Comparison of ENCODE assay signal across 8 cellular contexts in genomic region chr3:171772427-171773056, GRCh38. TPM values are rescaled to one million over a fixed set of nuclear protein-coding genes. Genes with fewer than 3 reads are reported as not detected.
DNase-seq lines count a peak whose midpoint lies in the region; ATAC-seq, FAIRE-seq and TF ChIP-seq lines count a peak whose summit lies in the region.

No MANE protein-coding gene starts in this region.

- H3K4me1 ChIP-seq in CD4-positive, alpha-beta memory T cell (ENCODE audit: insufficient read depth, low read length): no peaks in the 10 kb centered on the region
- no peaks in the 10 kb centered on the region for H3K4me1 ChIP-seq in H9 (ENCODE audit: insufficient read depth, low read length)
- H3K4me1 ChIP-seq in H1 (replicated peaks in 1 of 4; ENCODE audit: control insufficient read depth in 3 of 4, insufficient read depth in 4 of 4, low read length in 3 of 4): peaks cover 2 to 8% (median 7%) of the 10 kb centered on the region in 4 experiments; a peak in 5 of 7 replicates
- peaks cover 13 to 25% of the 10 kb centered on the region in 2 donors for H3K4me1 ChIP-seq in thoracic aorta (ENCODE audit: control insufficient read depth in 1 of 2, low read depth in 2 of 2)

- DNase-seq in CD4-positive, alpha-beta memory T cell: peak; percentile 32 to 39 (median 36)
- DNase-seq in H9: peak; percentile 52
- DNase-seq in NCI-H2227 (lab: John Stamatoyannopoulos, UW; ENCODE audit: unreplicated experiment): peak; percentile 72
- peak; percentile 71 for DNase-seq in activated CD4-positive, alpha-beta T cell treated with anti-CD3 and anti-CD28 coated beads for 36 hours
- DNase-seq in H1 (ENCODE audit: low read depth in 1 of 2, low spot score in 2 of 2): no peak
- DNase-seq in mucosa of gallbladder (ENCODE audit: low spot score): peak; percentile 72
- DNase-seq in thoracic aorta (ENCODE audit: low spot score): no peak

- H3K14ac ChIP-seq in H9 (ENCODE audit: insufficient read depth, low read length) (no peak overlapping the region), H1 (ENCODE audit: insufficient read length) (no peak overlapping the region)

- H2BK15ac ChIP-seq in H9 (ENCODE audit: low read depth, low read length) (no peak overlapping the region), H1 (ENCODE audit: low read length) (no peak overlapping the region)

- H3K27ac ChIP-seq in CD4-positive, alpha-beta memory T cell (ENCODE audit: low read depth, low read length): no peak overlapping the region
- no peak overlapping the region for H3K27ac ChIP-seq in H9 (ENCODE audit: insufficient read length, low read depth, low read length)
- no peak overlapping the region for H3K27ac ChIP-seq in H1 (ENCODE audit: low read depth, low read length)
- H3K27ac ChIP-seq in thoracic aorta: no peak overlapping the region

- no peaks in the 10 kb centered on the region for H3K9me3 Mint-ChIP-seq in CD4-positive, alpha-beta memory T cell
- H3K9me3 Mint-ChIP-seq in H9: no peaks in the 10 kb centered on the region
- H3K9me3 Mint-ChIP-seq in activated CD4-positive, alpha-beta T cell treated with anti-CD3 and anti-CD28 coated beads for 36 hours (ENCODE audit: low read depth): no peaks in the 10 kb centered on the region

- H4K5ac ChIP-seq in H9 (ENCODE audit: insufficient read length, low read depth, low read length) (no peak overlapping the region), H1 (ENCODE audit: insufficient read length, low read depth, low read length) (no peak overlapping the region)

- intact Hi-C loops in CD4-positive, alpha-beta memory T cell (cut with micrococcal nuclease): loop anchor here (5.0 kb wide), 2 partner anchors 895 to 1360 kb away; no protein-coding TSS in a partner anchor
- intact Hi-C loops in activated CD4-positive, alpha-beta T cell treated with anti-CD3 and anti-CD28 coated beads for 36 hours (cut with DNase I, micrococcal nuclease): loop anchor here (1.0 to 10.0 kb wide), 8 partner anchors 68 to 811 kb away; no protein-coding TSS in a partner anchor

- H2BK120ac ChIP-seq in H9 (ENCODE audit: low read depth, low read length, poor library complexity, severe bottlenecking): no peak overlapping the region
- no peak overlapping the region for H2BK120ac ChIP-seq in H1 (replicated peaks; ENCODE audit: low read depth, low read length)

- no peak overlapping the region for H2AK5ac ChIP-seq in H9 (ENCODE audit: insufficient read length, low read length)
- H2AK5ac ChIP-seq in H1 (ENCODE audit: low read depth, low read length): no peak overlapping the region

- H3K79me1 ChIP-seq in H9 (ENCODE audit: insufficient read depth, low read depth, low read length, poor library complexity, severe bottlenecking): no peaks in the 10 kb centered on the region
- H3K79me1 ChIP-seq in H1 (ENCODE audit: low read depth, low read length): no peaks in the 10 kb centered on the region

- no peak overlapping the region for H3K27ac Mint-ChIP-seq in CD4-positive, alpha-beta memory T cell
- H3K27ac Mint-ChIP-seq in H9: no peak overlapping the region
- no peak overlapping the region for H3K27ac Mint-ChIP-seq in activated CD4-positive, alpha-beta T cell treated with anti-CD3 and anti-CD28 coated beads for 36 hours

- H2BK5ac ChIP-seq in H9 (ENCODE audit: insufficient read length, low read length): no peak overlapping the region
- H2BK5ac ChIP-seq in H1 (ENCODE audit: low read depth, low read length): no peak overlapping the region

- no peak overlapping the region for H3K4me3 ChIP-seq in CD4-positive, alpha-beta memory T cell (ENCODE audit: low read length in 2 of 2)
- H3K4me3 ChIP-seq in H1 (ENCODE audit: extremely low read depth in 1 of 4, insufficient read depth in 2 of 4, low read depth in 3 of 4, low read length in 4 of 4) (no peak overlapping the region), thoracic aorta (peak overlapping the region; percentile 29)

- ATAC-seq in activated CD4-positive, alpha-beta T cell treated with anti-CD3 and anti-CD28 coated beads for 36 hours: peak; percentile 47
- ATAC-seq in thoracic aorta (ENCODE audit: insufficient number of reproducible peaks, low FRiP score, low read depth) (no peak), GM19455 (IDR thresholded peaks at IDR 0.05; ENCODE audit: unreplicated experiment) (no peak)

- TF ChIP-seq EP300 in H1 (IDR thresholded peaks at IDR 0.05; ENCODE audit: borderline replicate concordance in 1 of 2, low read depth in 2 of 2, low read length in 2 of 2): no peak

- H3K27me3 Mint-ChIP-seq in CD4-positive, alpha-beta memory T cell: peaks cover under 1 to 5% of the 10 kb centered on the region in 2 donors
- no peaks in the 10 kb centered on the region for H3K27me3 Mint-ChIP-seq in H9 (ENCODE audit: low read depth)
- peaks cover 5% of the 10 kb centered on the region for H3K27me3 Mint-ChIP-seq in activated CD4-positive, alpha-beta T cell treated with anti-CD3 and anti-CD28 coated beads for 36 hours

- CTCF ChIA-PET in CD4-positive, alpha-beta memory T cell (lab: Charles Lee; ENCODE audit: partially characterized antibody): interaction anchor here (0.6 to 4.3 kb wide), 34 partner anchors 9 to 1361 kb away, joined by 3 to 48 read pairs (median 4); no protein-coding TSS in a partner anchor
- CTCF ChIA-PET in activated CD4-positive, alpha-beta T cell treated with anti-CD3 and anti-CD28 coated beads for 36 hours (lab: Charles Lee): interaction anchor here (0.6 to 3.2 kb wide), 44 partner anchors 8 to 811 kb away, joined by 3 to 55 read pairs (median 4); no protein-coding TSS in a partner anchor
- CTCF ChIA-PET in H1 (lab: Charles Lee; ENCODE audit: partially characterized antibody): interaction anchor here (0.6 to 5.0 kb wide), 57 partner anchors 9 to 893 kb away, joined by 3 to 49 read pairs (median 5); no protein-coding TSS in a partner anchor

- H2BK20ac ChIP-seq in H9 (ENCODE audit: low read depth, low read length, poor library complexity, severe bottlenecking) (no peak overlapping the region), H1 (ENCODE audit: low read length) (no peak overlapping the region)

- H3K18ac ChIP-seq in H9 (ENCODE audit: insufficient read length, low read depth, low read length): no peak overlapping the region
- no peak overlapping the region for H3K18ac ChIP-seq in H1 (ENCODE audit: extremely low read depth, low read length)

- H3K4ac ChIP-seq in H9 (ENCODE audit: low read depth, low read length): no peak overlapping the region
- no peak overlapping the region for H3K4ac ChIP-seq in H1 (replicated peaks; ENCODE audit: insufficient read length, low read depth, low read length)

- H4K8ac ChIP-seq in H9 (replicated peaks; ENCODE audit: insufficient read length, low read depth, low read length) (no peak overlapping the region), H1 (ENCODE audit: extremely low read depth, insufficient read depth, low read length) (no peak overlapping the region)

- no CpG with 5 or more reads among the region's 4 CpGs for WGBS in H9 (ENCODE audit: extremely low coverage, insufficient read length, low lambda C conversion rate)
- 16% methylated on average over 4 of the region's 4 CpGs; no CpG with 5 or more reads in 1 of the 2 experiments for WGBS in H1 (ENCODE audit: extremely low coverage in 1 of 2, insufficient coverage in 1 of 2, insufficient read length in 1 of 2, insufficient replicate concordance in 2 of 2, low coverage in 1 of 2, low lambda C conversion rate in 2 of 2, missing lambda C conversion rate in 1 of 2), 2 experiments

- FAIRE-seq in H1 (lab: Jason Lieb, UNC): peak; percentile 94

- H3K27me3 ChIP-seq in CD4-positive, alpha-beta memory T cell (ENCODE audit: insufficient read depth, low read length): no peaks in the 10 kb centered on the region
- H3K27me3 ChIP-seq in H9 (ENCODE audit: insufficient read depth, low read length) (no peaks in the 10 kb centered on the region), H1 (replicated peaks in 1 of 4; ENCODE audit: control insufficient read depth in 3 of 4, extremely low read depth in 1 of 4, insufficient read depth in 3 of 4, low read length in 3 of 4) (no peaks in the 10 kb centered on the region), thoracic aorta (replicated peaks; ENCODE audit: insufficient read depth) (no peaks in the 10 kb centered on the region)

- H3K23ac ChIP-seq in H9 (ENCODE audit: insufficient read length, low read depth, low read length): no peak overlapping the region
- no peak overlapping the region for H3K23ac ChIP-seq in H1 (ENCODE audit: insufficient read length)

- H2BK12ac ChIP-seq in H9 (ENCODE audit: insufficient read length, low read depth, low read length) (no peak overlapping the region), H1 (ENCODE audit: low read depth, low read length) (no peak overlapping the region)

- H4K91ac ChIP-seq in H9 (ENCODE audit: insufficient read length, low read depth, low read length) (no peak overlapping the region), H1 (replicated peaks; ENCODE audit: insufficient read length, low read length) (no peak overlapping the region)

- no peak overlapping the region for H2AFZ ChIP-seq in H9 (ENCODE audit: low read length)
- no peak overlapping the region for H2AFZ ChIP-seq in H1 (ENCODE audit: low read length)

- TF ChIP-seq RAD21 in H1 (IDR thresholded peaks at IDR 0.05 in 1 of 2, conservative IDR thresholded peaks at IDR 0.05 in 1 of 2; ENCODE audit: low read depth in 2 of 2, low read length in 2 of 2): peak; percentile 88 to 92

- H3K23me2 ChIP-seq in H9 (ENCODE audit: insufficient read length, low read depth, low read length, poor library complexity, severe bottlenecking) (no peaks in the 10 kb centered on the region), H1 (ENCODE audit: low read depth, low read length) (no peaks in the 10 kb centered on the region)

- no peak overlapping the region for H3K56ac ChIP-seq in H9 (ENCODE audit: insufficient read length, low read depth, low read length)
- no peak overlapping the region for H3K56ac ChIP-seq in H1 (replicated peaks; ENCODE audit: insufficient read length, low read depth, low read length)

- TF ChIP-seq POLR2A in H1 (IDR thresholded peaks at IDR 0.05; ENCODE audit: control extremely low read depth in 1 of 2, low read depth in 2 of 2, low read length in 2 of 2): no peak

- no peaks in the 10 kb centered on the region for H3K9me3 ChIP-seq in CD4-positive, alpha-beta memory T cell (ENCODE audit: control insufficient read depth in 1 of 2, low read length in 2 of 2)
- H3K9me3 ChIP-seq in H9 (ENCODE audit: control insufficient read depth, low read depth, low read length) (no peaks in the 10 kb centered on the region), H1 (ENCODE audit: insufficient read depth in 2 of 2, low read depth in 1 of 2, low read length in 1 of 2) (no peaks in the 10 kb centered on the region), thoracic aorta (no peaks in the 10 kb centered on the region)

- POLR2A ChIA-PET in CD4-positive, alpha-beta memory T cell (lab: Charles Lee; ENCODE audit: partially characterized antibody): no interaction called here
- POLR2A ChIA-PET in activated CD4-positive, alpha-beta T cell treated with anti-CD3 and anti-CD28 coated beads for 36 hours (lab: Charles Lee): no interaction called here
- POLR2A ChIA-PET in H1 (lab: Charles Lee; ENCODE audit: partially characterized antibody): no interaction called here

- no peaks in the 10 kb centered on the region for H3K36me3 Mint-ChIP-seq in CD4-positive, alpha-beta memory T cell
- H3K36me3 Mint-ChIP-seq in H9 (ENCODE audit: insufficient read depth in 1 of 3, low read depth in 3 of 3): no peaks in the 10 kb centered on the region
- no peaks in the 10 kb centered on the region for H3K36me3 Mint-ChIP-seq in activated CD4-positive, alpha-beta T cell treated with anti-CD3 and anti-CD28 coated beads for 36 hours (ENCODE audit: low read depth)

- H3K79me2 ChIP-seq in H9 (ENCODE audit: insufficient read depth, low read length): no peaks in the 10 kb centered on the region
- no peaks in the 10 kb centered on the region for H3K79me2 ChIP-seq in H1 (ENCODE audit: control insufficient read depth in 1 of 2, insufficient read depth in 2 of 2, low read length in 2 of 2)

- H4K20me1 ChIP-seq in H9 (ENCODE audit: control insufficient read depth, insufficient read depth, insufficient read length) (no peaks in the 10 kb centered on the region), H1 (replicated peaks in 1 of 2; ENCODE audit: control insufficient read depth in 1 of 2, insufficient read depth in 2 of 2, low read length in 2 of 2) (no peaks in the 10 kb centered on the region)

- H3K4me1 Mint-ChIP-seq in CD4-positive, alpha-beta memory T cell: peaks cover 0 to 6% (median 1%) of the 10 kb centered on the region in 4 donors
- H3K4me1 Mint-ChIP-seq in H9: peaks cover 15% of the 10 kb centered on the region in 2 experiments
- H3K4me1 Mint-ChIP-seq in activated CD4-positive, alpha-beta T cell treated with anti-CD3 and anti-CD28 coated beads for 36 hours: no peaks in the 10 kb centered on the region

- H3T11ph ChIP-seq in H9 (ENCODE audit: low read length): no peak overlapping the region

- H3K4me2 ChIP-seq in H9 (ENCODE audit: insufficient read depth, insufficient read length, low read length) (no peak overlapping the region), H1 (ENCODE audit: insufficient read depth in 1 of 2, low read depth in 2 of 2, low read length in 2 of 2) (no peak overlapping the region)

- TF ChIP-seq CTCF in H9 (conservative IDR thresholded peaks at IDR 0.05): peak; percentile 81
- TF ChIP-seq CTCF in H1 (IDR thresholded peaks at IDR 0.05; ENCODE audit: control extremely low read depth in 1 of 3, insufficient read depth in 1 of 3, low read depth in 1 of 3, low read length in 3 of 3): peak; percentile 2 to 75 (median 71)
- TF ChIP-seq CTCF in thoracic aorta (IDR thresholded peaks at IDR 0.05): peak; percentile 65

- no peaks in the 10 kb centered on the region for H3K36me3 ChIP-seq in CD4-positive, alpha-beta memory T cell (ENCODE audit: insufficient read depth, low read length)
- H3K36me3 ChIP-seq in H1 (ENCODE audit: control insufficient read depth in 2 of 4, insufficient read depth in 4 of 4, low read length in 3 of 4) (no peaks in the 10 kb centered on the region), thoracic aorta (no peaks in the 10 kb centered on the region)

- no peak overlapping the region for H3K4me3 Mint-ChIP-seq in CD4-positive, alpha-beta memory T cell
- no peak overlapping the region for H3K4me3 Mint-ChIP-seq in H9
- no peak overlapping the region for H3K4me3 Mint-ChIP-seq in activated CD4-positive, alpha-beta T cell treated with anti-CD3 and anti-CD28 coated beads for 36 hours

- H3K9ac ChIP-seq in H9 (ENCODE audit: extremely low read depth, insufficient read length, low read length) (no peak overlapping the region), H1 (replicated peaks in 1 of 4; ENCODE audit: extremely low read depth in 1 of 4, low read depth in 3 of 4, low read length in 3 of 4) (no peak overlapping the region)

RNA-seq across cellular contexts. Expression of gene PLD1, which starts 37.7 kb away (rescaled TPM):
- total RNA-seq in CD4-positive, alpha-beta memory T cell: 1 to 10 TPM; 1.2 to 2.0 TPM
- 1 to 10 TPM in 1 of 2 donors, not detected in 1; 1.3 TPM for polyA plus RNA-seq in CD4-positive, alpha-beta memory T cell
- total RNA-seq in H9 (2021): 1.5 and 1.8 TPM in 2 replicates
- 1 to 10 TPM; 1.1 to 1.2 TPM for total RNA-seq in activated CD4-positive, alpha-beta T cell treated with anti-CD3 and anti-CD28 coated beads for 36 hours
- 2.6 and 3.1 TPM in 2 replicates for total RNA-seq in H1 (2021; fragmentation: NEBNext Ultra II Directional; extraction: Animal tissue kit (Norgen Biotek cat#: 25700))
- polyA plus RNA-seq in H1 (2011; rRNA removed): 0.88 and 1.2 TPM in 2 replicates
- polyA plus RNA-seq in H1 (2011; cell fraction: cytosol; rRNA removed): 0.80 TPM
- polyA plus RNA-seq in H1 (2011; cell fraction: nucleus; rRNA removed): 0.80 TPM
- polyA plus RNA-seq in H1 (2012, experiment 1 of 2): 1.3 to 3.1 TPM (median 1.8 TPM) in 4 replicates
- polyA plus RNA-seq in H1 (2012, experiment 2 of 2): 0.29 TPM
- 1.3 TPM for polyA plus RNA-seq in H1 (2013, experiment 1 of 2)
- polyA plus RNA-seq in H1 (2013, experiment 2 of 2): 1.0 TPM
- polyA minus RNA-seq in H1 (2011; rRNA and poly(A)+ RNA removed): 3.3 and 3.5 TPM in 2 replicates
- polyA minus RNA-seq in H1 (2011; cell fraction: cytosol; rRNA and poly(A)+ RNA removed): 3.2 TPM
- polyA minus RNA-seq in H1 (2011; cell fraction: nucleus; rRNA and poly(A)+ RNA removed): 4.8 TPM
- 734 TPM for total RNA-seq in mucosa of gallbladder
- total RNA-seq in thoracic aorta: 10 to 100 TPM; 51.3 to 95.2 TPM

Comparison
In these comparisons a context has a peak if more than half of its experiments do, and no peak if none do; other contexts are left out.
1. DNase-seq: peak in CD4-positive, alpha-beta memory T cell (5 of 5), H9 (single experiment), NCI-H2227 (single experiment), activated CD4-positive, alpha-beta T cell treated with anti-CD3 and anti-CD28 coated beads for 36 hours (single experiment) and mucosa of gallbladder (single experiment); none in H1 (0 of 2) and thoracic aorta (single experiment).
2. RNA of gene PLD1, which starts 37.7 kb away (total RNA-seq): 734 TPM in mucosa of gallbladder (single experiment) and 51.3 to 95.2 TPM in thoracic aorta; 2.6 to 3.1 TPM in H1, 1.2 to 2.0 TPM in CD4-positive, alpha-beta memory T cell, 1.5 to 1.8 TPM in H9 and 1.1 to 1.2 TPM in activated CD4-positive, alpha-beta T cell treated with anti-CD3 and anti-CD28 coated beads for 36 hours; every median in the first group is over 10 times any median in the second.
3. Peak in every context shown above with its lines, with median percentiles within 50 percentile points of each other: CTCF ChIP-seq.